Comparison of ENCODE assay signal across 21 cellular contexts in the genomic region with DNA sequence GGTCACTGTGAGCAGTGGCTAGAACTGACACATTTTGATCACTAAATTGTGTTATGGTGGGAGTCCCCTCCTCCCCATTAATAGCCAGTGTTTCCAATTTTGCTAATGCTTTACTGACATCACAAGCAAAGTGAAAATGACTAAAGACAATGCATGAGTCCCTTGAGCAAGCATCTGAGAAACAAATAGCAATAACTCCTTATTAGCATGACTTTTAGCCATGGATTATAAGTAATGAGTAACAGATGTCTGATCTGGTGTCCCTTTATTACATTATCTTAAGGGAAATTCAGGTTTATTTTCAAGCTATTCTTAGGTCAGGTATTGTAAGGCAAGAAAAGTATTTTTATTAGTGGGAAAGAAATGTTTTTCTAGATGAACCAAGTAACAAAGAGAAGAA.
DNase-seq lines count a peak whose midpoint lies in the region; ATAC-seq, FAIRE-seq and TF ChIP-seq lines count a peak whose summit lies in the region.
"Had no signal": no experiment of that assay in that cellular context is flagged by ENCODE, and none has a peak within 500 bp of the region (broad histone marks: within the 10 kb centered on the region; RNA-seq: fewer than 3 reads in every experiment).

No MANE protein-coding gene starts in this region.

- ATAC-seq in SK-N-SH treated with all-trans-retinoic acid at 6 μM for 48 hours: no peak
- ATAC-seq: PC-3, Right ventricle myocardium inferior had no signal

- H3K79me2 ChIP-seq in Karpas-422 (ENCODE audit: low read length): no peaks in the 10 kb centered on the region

- in situ Hi-C loops in HAP-1 (cut with MboI; ENCODE audit: low sequenced_read_pairs): no loop called here

- H3K27ac ChIP-seq in Karpas-422 (ENCODE audit: low read length): no peak overlapping the region
- H3K27ac ChIP-seq: SJCRH30 had no signal

- H3K4me1 ChIP-seq in HAP-1: peaks cover 27% of the 10 kb centered on the region
- H3K4me1 ChIP-seq in Karpas-422 (ENCODE audit: low read length): no peaks in the 10 kb centered on the region
- H3K4me1 ChIP-seq: SJCRH30 had no signal

- H3K36me3 ChIP-seq in HAP-1 (replicated peaks) (no peaks in the 10 kb centered on the region), Karpas-422 (ENCODE audit: insufficient read depth, low read length) (no peaks in the 10 kb centered on the region)
- H3K36me3 ChIP-seq: MG63, SJCRH30 had no signal

- no peak overlapping the region for H2AFZ ChIP-seq in Karpas-422 (ENCODE audit: low read length)

- H3K9ac ChIP-seq in Karpas-422 (ENCODE audit: low read length): no peak overlapping the region

- no peaks in the 10 kb centered on the region for H3K9me2 ChIP-seq in Karpas-422 (replicated peaks; ENCODE audit: insufficient read depth, low read length)

- H3K4me3 ChIP-seq in HAP-1 (no peak overlapping the region), Karpas-422 (ENCODE audit: low read length) (no peak overlapping the region)
- H3K4me3 ChIP-seq: MG63, SJCRH30 had no signal

- no peaks in the 10 kb centered on the region for H4K20me1 ChIP-seq in Karpas-422 (ENCODE audit: insufficient read depth, low read depth, low read length)

- H3K9me3 ChIP-seq in HAP-1: no peaks in the 10 kb centered on the region
- H3K9me3 ChIP-seq in Karpas-422 (ENCODE audit: low read length): no peaks in the 10 kb centered on the region
- H3K9me3 ChIP-seq: MG63, SJCRH30 had no signal

- H3K27me3 ChIP-seq in HAP-1 (ENCODE audit: low read depth) (no peaks in the 10 kb centered on the region), Karpas-422 (ENCODE audit: low read length) (no peaks in the 10 kb centered on the region)
- H3K27me3 ChIP-seq: MG63, SJCRH30 had no signal

- DNase-seq in HAP-1 (ENCODE audit: low spot score in 2 of 2) (peak; percentile 12 to 80), fibroblast of the conjunctiva (ENCODE audit: low read depth) (peak; percentile 1), urothelium cell line (ENCODE audit: low spot score) (no peak), NCI-H146 treated with DMSO at 0.1 percent for 48 hours (lab: John Stamatoyannopoulos, UW; ENCODE audit: unreplicated experiment) (no peak), Karpas-422 (no peak)
- no peak for DNase-seq in activated CD4-positive, CD25-positive, alpha-beta regulatory T cell (lab: John Stamatoyannopoulos, UW)
- no peak for DNase-seq in activated CD4-positive, alpha-beta T cell treated with anti-CD3 and anti-CD28 coated beads for 48 hours
- DNase-seq: DMS153, DND-41, KBM-7, MG63, NCI-H1694 treated with DMSO at 0.1 percent for 48 hours, NCI-H2081, NCI-H2227 treated with DMSO at 0.1 percent for 48 hours, NCI-H526 treated with DMSO at 0.1 percent for 48 hours, PC-3, SJCRH30 had no signal

- FAIRE-seq in urothelium cell line (lab: Jason Lieb, UNC): peak; percentile 48
- FAIRE-seq: GM18507, H54 had no signal

- H3K4me2 ChIP-seq in Karpas-422 (ENCODE audit: low read depth, low read length, poor library complexity, severe bottlenecking): no peak overlapping the region

TF ChIP-seq in SK-N-SH treated with all-trans-retinoic acid at 6 μM for 48 hours, 23 proteins besides CTCF, POLR2A, EP300 and RAD21 (continues in another document):
- TF ChIP-seq, protein P1, sequence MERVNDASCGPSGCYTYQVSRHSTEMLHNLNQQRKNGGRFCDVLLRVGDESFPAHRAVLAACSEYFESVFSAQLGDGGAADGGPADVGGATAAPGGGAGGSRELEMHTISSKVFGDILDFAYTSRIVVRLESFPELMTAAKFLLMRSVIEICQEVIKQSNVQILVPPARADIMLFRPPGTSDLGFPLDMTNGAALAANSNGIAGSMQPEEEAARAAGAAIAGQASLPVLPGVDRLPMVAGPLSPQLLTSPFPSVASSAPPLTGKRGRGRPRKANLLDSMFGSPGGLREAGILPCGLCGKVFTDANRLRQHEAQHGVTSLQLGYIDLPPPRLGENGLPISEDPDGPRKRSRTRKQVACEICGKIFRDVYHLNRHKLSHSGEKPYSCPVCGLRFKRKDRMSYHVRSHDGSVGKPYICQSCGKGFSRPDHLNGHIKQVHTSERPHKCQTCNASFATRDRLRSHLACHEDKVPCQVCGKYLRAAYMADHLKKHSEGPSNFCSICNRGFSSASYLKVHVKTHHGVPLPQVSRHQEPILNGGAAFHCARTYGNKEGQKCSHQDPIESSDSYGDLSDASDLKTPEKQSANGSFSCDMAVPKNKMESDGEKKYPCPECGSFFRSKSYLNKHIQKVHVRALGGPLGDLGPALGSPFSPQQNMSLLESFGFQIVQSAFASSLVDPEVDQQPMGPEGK (CRISPR knock-in tag; IDR thresholded peaks at IDR 0.05; ENCODE audit: borderline replicate concordance): peak; percentile 29; the same call in 1 of the 2 replicates
- no peak for TF ChIP-seq OSR1 (CRISPR knock-in tag; IDR thresholded peaks at IDR 0.05)
- TF ChIP-seq PPARA (CRISPR knock-in tag; IDR thresholded peaks at IDR 0.05; ENCODE audit: borderline replicate concordance): no peak; the same call in 1 of the 2 replicates
- peak; percentile 83; the same call in 1 of the 2 replicates for TF ChIP-seq ESRRG (CRISPR knock-in tag; IDR thresholded peaks at IDR 0.05)
- no peak for TF ChIP-seq BACH2 (CRISPR knock-in tag; IDR thresholded peaks at IDR 0.05; ENCODE audit: borderline replicate concordance)
- TF ChIP-seq, protein P2, sequence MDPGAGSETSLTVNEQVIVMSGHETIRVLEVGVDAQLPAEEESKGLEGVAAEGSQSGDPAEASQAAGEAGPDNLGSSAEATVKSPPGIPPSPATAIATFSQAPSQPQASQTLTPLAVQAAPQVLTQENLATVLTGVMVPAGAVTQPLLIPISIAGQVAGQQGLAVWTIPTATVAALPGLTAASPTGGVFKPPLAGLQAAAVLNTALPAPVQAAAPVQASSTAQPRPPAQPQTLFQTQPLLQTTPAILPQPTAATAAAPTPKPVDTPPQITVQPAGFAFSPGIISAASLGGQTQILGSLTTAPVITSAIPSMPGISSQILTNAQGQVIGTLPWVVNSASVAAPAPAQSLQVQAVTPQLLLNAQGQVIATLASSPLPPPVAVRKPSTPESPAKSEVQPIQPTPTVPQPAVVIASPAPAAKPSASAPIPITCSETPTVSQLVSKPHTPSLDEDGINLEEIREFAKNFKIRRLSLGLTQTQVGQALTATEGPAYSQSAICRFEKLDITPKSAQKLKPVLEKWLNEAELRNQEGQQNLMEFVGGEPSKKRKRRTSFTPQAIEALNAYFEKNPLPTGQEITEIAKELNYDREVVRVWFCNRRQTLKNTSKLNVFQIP (CRISPR knock-in tag; IDR thresholded peaks at IDR 0.05; ENCODE audit: borderline replicate concordance, low read depth): no peak
- TF ChIP-seq ZNF565 (CRISPR knock-in tag; conservative IDR thresholded peaks at IDR 0.05; ENCODE audit: low read depth): 0 out of 2 replicates have a peak, but pooled peaks have one; percentile 81
- TF ChIP-seq ZFP30 (CRISPR knock-in tag; IDR thresholded peaks at IDR 0.05): no peak
- TF ChIP-seq ZNF8 (CRISPR knock-in tag; IDR thresholded peaks at IDR 0.05): peak; percentile 62
- TF ChIP-seq, protein P3, sequence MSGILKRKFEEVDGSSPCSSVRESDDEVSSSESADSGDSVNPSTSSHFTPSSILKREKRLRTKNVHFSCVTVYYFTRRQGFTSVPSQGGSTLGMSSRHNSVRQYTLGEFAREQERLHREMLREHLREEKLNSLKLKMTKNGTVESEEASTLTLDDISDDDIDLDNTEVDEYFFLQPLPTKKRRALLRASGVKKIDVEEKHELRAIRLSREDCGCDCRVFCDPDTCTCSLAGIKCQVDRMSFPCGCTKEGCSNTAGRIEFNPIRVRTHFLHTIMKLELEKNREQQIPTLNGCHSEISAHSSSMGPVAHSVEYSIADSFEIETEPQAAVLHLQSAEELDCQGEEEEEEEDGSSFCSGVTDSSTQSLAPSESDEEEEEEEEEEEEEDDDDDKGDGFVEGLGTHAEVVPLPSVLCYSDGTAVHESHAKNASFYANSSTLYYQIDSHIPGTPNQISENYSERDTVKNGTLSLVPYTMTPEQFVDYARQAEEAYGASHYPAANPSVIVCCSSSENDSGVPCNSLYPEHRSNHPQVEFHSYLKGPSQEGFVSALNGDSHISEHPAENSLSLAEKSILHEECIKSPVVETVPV (CRISPR knock-in tag; IDR thresholded peaks at IDR 0.05): peak; percentile 92
- no peak; the same call in 1 of the 2 replicates for TF ChIP-seq ZFP3 (CRISPR knock-in tag; IDR thresholded peaks at IDR 0.05)
- TF ChIP-seq ZC3H10 (CRISPR knock-in tag; IDR thresholded peaks at IDR 0.05): no peak
- TF ChIP-seq GLIS3 (CRISPR knock-in tag; IDR thresholded peaks at IDR 0.05): 0 out of 2 replicates have a peak, but pooled peaks have one; percentile 63
- TF ChIP-seq ZNF70 (CRISPR knock-in tag; IDR thresholded peaks at IDR 0.05): no peak
- no peak for TF ChIP-seq TOX (CRISPR knock-in tag; IDR thresholded peaks at IDR 0.05; ENCODE audit: borderline replicate concordance)
- TF ChIP-seq, protein P4, sequence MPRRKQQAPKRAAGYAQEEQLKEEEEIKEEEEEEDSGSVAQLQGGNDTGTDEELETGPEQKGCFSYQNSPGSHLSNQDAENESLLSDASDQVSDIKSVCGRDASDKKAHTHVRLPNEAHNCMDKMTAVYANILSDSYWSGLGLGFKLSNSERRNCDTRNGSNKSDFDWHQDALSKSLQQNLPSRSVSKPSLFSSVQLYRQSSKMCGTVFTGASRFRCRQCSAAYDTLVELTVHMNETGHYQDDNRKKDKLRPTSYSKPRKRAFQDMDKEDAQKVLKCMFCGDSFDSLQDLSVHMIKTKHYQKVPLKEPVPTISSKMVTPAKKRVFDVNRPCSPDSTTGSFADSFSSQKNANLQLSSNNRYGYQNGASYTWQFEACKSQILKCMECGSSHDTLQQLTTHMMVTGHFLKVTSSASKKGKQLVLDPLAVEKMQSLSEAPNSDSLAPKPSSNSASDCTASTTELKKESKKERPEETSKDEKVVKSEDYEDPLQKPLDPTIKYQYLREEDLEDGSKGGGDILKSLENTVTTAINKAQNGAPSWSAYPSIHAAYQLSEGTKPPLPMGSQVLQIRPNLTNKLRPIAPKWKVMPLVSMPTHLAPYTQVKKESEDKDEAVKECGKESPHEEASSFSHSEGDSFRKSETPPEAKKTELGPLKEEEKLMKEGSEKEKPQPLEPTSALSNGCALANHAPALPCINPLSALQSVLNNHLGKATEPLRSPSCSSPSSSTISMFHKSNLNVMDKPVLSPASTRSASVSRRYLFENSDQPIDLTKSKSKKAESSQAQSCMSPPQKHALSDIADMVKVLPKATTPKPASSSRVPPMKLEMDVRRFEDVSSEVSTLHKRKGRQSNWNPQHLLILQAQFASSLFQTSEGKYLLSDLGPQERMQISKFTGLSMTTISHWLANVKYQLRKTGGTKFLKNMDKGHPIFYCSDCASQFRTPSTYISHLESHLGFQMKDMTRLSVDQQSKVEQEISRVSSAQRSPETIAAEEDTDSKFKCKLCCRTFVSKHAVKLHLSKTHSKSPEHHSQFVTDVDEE (CRISPR knock-in tag; IDR thresholded peaks at IDR 0.05): peak; percentile 92
- no peak for TF ChIP-seq ARNTL (CRISPR knock-in tag; IDR thresholded peaks at IDR 0.05; ENCODE audit: borderline replicate concordance, low read depth)
- TF ChIP-seq TCF4 (CRISPR knock-in tag; IDR thresholded peaks at IDR 0.05; ENCODE audit: borderline replicate concordance): peak; percentile 98
- peak; percentile 95 for TF ChIP-seq ISL1 (CRISPR knock-in tag; IDR thresholded peaks at IDR 0.05)
- TF ChIP-seq RARB (CRISPR knock-in tag; IDR thresholded peaks at IDR 0.05): no peak
- no peak for TF ChIP-seq CSDC2 (CRISPR knock-in tag; IDR thresholded peaks at IDR 0.05)

Comparison
In these comparisons a context has a peak if more than half of its experiments do, and no peak if none do; other contexts are left out.
1. DNase-seq: peak in HAP-1 (2 of 2) and fibroblast of the conjunctiva (single experiment); none in urothelium cell line (single experiment), activated CD4-positive, CD25-positive, alpha-beta regulatory T cell (0 of 4), activated CD4-positive, alpha-beta T cell treated with anti-CD3 and anti-CD28 coated beads for 48 hours (single experiment), NCI-H146 treated with DMSO at 0.1 percent for 48 hours (single experiment) and Karpas-422 (single experiment).